8 cellular contexts compared by ENCODE assay signal in the genomic region with DNA sequence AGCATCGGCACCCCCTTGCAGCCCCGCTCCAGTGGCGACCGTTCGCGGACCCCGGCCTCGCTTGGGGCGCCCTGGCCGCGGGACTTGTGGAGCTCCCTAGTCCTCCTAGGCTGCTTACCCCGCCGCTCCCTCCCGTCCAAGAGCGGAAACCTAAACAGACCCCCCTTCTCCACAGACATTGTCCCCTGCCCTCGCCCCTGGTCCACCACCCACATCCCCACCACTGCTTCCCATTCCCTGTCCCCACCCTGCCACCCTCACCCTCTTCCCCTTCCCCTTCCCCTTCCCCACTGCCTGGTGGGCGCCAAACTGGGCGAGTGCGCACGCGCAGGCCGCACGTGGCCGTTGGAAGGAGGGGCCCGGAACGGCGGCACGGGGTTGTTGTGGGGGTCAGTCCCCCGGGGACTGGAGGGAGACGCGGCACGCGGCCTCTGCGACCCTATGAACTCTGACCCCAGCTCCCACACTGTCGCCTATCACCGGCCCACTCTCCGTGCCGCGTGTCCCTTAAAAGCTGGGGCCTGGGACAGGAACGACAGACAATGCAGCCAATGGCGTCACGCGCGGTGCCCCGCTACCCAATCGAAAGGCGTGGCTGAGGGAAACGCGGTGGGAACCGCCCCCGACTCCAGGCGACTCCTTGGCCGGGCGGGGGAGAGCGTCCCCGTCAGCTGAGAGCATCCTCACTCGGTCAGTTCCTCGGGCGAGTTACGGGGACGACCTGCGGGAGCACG. TPM values are rescaled to one million over a fixed set of nuclear protein-coding genes. Genes with fewer than 3 reads are reported as not detected.
DNase-seq lines count a peak whose midpoint lies in the region; ATAC-seq and TF ChIP-seq lines count a peak whose summit lies in the region.

TSS of gene SNX32 (plus strand) at position 667 of the 734 bp plus-strand sequence. CDS start 103 bp downstream, outside the sequence.

- no TSS peak for BruUV-seq in IMR-90 (replicated peaks; lab: Mats Ljungman, UMichigan)

- H4K20me1 ChIP-seq in IMR-90 (ENCODE audit: insufficient read depth, low read length): no peaks in the 10 kb centered on the region
- no peaks in the 10 kb centered on the region for H4K20me1 ChIP-seq in neural progenitor cell (ENCODE audit: low read depth)

- no peaks in the 10 kb centered on the region for H3K9me3 Mint-ChIP-seq in CD8-positive, alpha-beta memory T cell
- peaks cover 2% of the 10 kb centered on the region for H3K9me3 Mint-ChIP-seq in neural progenitor cell
- peaks cover 0 to 5% of the 10 kb centered on the region in 2 donors for H3K9me3 Mint-ChIP-seq in stimulated activated naive CD8-positive, alpha-beta T cell treated with anti-CD3 and anti-CD28 coated beads, Interleukin-15, amount 100 ng/mL, for 72 hours

- intact Hi-C loops in IMR-90 (cut with micrococcal nuclease): no loop called here

- peaks cover 31% of the 10 kb centered on the region for H3F3A ChIP-seq in neural progenitor cell (ENCODE audit: low read depth)

- no peak for TF ChIP-seq RAD21 in IMR-90 (IDR thresholded peaks at IDR 0.05; ENCODE audit: low read length)

- ATAC-seq in IMR-90 (ENCODE audit: low read depth): peak; percentile 100
- ATAC-seq in stimulated activated naive CD8-positive, alpha-beta T cell treated with anti-CD3 and anti-CD28 coated beads, Interleukin-15, amount 100 ng/mL, for 72 hours: peak; percentile 99

- H3K79me2 ChIP-seq in neural progenitor cell (ENCODE audit: low read depth): peaks cover 4% of the 10 kb centered on the region

- CTCF ChIA-PET in CD8-positive, alpha-beta memory T cell (lab: Charles Lee): interaction anchor here (1.0 to 3.4 kb wide), 10 partner anchors 15 to 122 kb away, joined by 3 to 17 read pairs (median 8); partner anchors contain the start of genes AP5B1, CCDC85B, FIBP and KAT5
- CTCF ChIA-PET in IMR-90 (lab: Yijun Ruan, JAX): no interaction called here

- H2AFZ ChIP-seq in IMR-90 (replicated peaks; ENCODE audit: low read length, poor library complexity) (peak within 1 kb of the TSS; percentile 98), neural progenitor cell (replicated peaks) (peak within 1 kb of the TSS; percentile 55)

- H2BK15ac ChIP-seq in IMR-90 (ENCODE audit: low read depth, low read length): peak within 1 kb of the TSS; percentile 64; the same call in 1 of the 3 replicates

- H4K8ac ChIP-seq in IMR-90 (ENCODE audit: low read depth in 2 of 2, low read length in 2 of 2): peak within 1 kb of the TSS; percentile 72 to 98

- H3K4me2 ChIP-seq in IMR-90 (ENCODE audit: low read depth, low read length) (peak within 1 kb of the TSS; percentile 84), neural progenitor cell (peak within 1 kb of the TSS; percentile 85)

- TF ChIP-seq POLR2A in IMR-90 (IDR thresholded peaks at IDR 0.05; ENCODE audit: low read depth, low read length) (no peak), Peyer's patch (IDR thresholded peaks at IDR 0.05) (no peak)

- H3K4me1 Mint-ChIP-seq in CD8-positive, alpha-beta memory T cell: peaks cover 8 to 14% (median 13%) of the 10 kb centered on the region in 3 donors
- peaks cover 8% of the 10 kb centered on the region for H3K4me1 Mint-ChIP-seq in neural progenitor cell
- H3K4me1 Mint-ChIP-seq in stimulated activated naive CD8-positive, alpha-beta T cell treated with anti-CD3 and anti-CD28 coated beads, Interleukin-15, amount 100 ng/mL, for 72 hours: peaks cover 24% of the 10 kb centered on the region

- H3K36me3 ChIP-seq in CD8-positive, alpha-beta memory T cell (ENCODE audit: insufficient read depth, low read length): no peaks in the 10 kb centered on the region
- H3K36me3 ChIP-seq in IMR-90 (ENCODE audit: control insufficient read depth, insufficient read depth, low read length): no peaks in the 10 kb centered on the region
- H3K36me3 ChIP-seq in Peyer's patch: no peaks in the 10 kb centered on the region
- no peaks in the 10 kb centered on the region for H3K36me3 ChIP-seq in neural progenitor cell

- H4K5ac ChIP-seq in IMR-90 (ENCODE audit: low read depth, low read length): peak within 1 kb of the TSS; percentile 69

- peaks cover 0 to 2% of the 10 kb centered on the region in 2 donors for H3K27me3 Mint-ChIP-seq in CD8-positive, alpha-beta memory T cell
- peaks cover 13% of the 10 kb centered on the region for H3K27me3 Mint-ChIP-seq in neural progenitor cell (ENCODE audit: insufficient read depth, low read depth)
- peaks cover 12% of the 10 kb centered on the region for H3K27me3 Mint-ChIP-seq in stimulated activated naive CD8-positive, alpha-beta T cell treated with anti-CD3 and anti-CD28 coated beads, Interleukin-15, amount 100 ng/mL, for 72 hours

- DNase-seq in CD8-positive, alpha-beta memory T cell: peak; percentile 90 to 94 (median 91)
- DNase-seq in GM20000 (ENCODE audit: low spot score) (peak; percentile 98), IMR-90 (peak; percentile 90), Peyer's patch (peak; percentile 93 to 98 (median 98)), foreskin melanocyte (peak; percentile 90), neural progenitor cell (ENCODE audit: low spot score) (peak; percentile 97)
- peak; percentile 91 for DNase-seq in activated effector memory CD4-positive, alpha-beta T cell treated with Interleukin-2 at 50 U/mL for 16 hours
- DNase-seq in stimulated activated naive CD8-positive, alpha-beta T cell treated with anti-CD3 and anti-CD28 coated beads, Interleukin-15, amount 100 ng/mL, for 72 hours: peak; percentile 95 to 97

- H3K27ac Mint-ChIP-seq in CD8-positive, alpha-beta memory T cell: peak within 1 kb of the TSS in 6 of 8 donors; percentile 15 to 79 (median 67)
- peak within 1 kb of the TSS; percentile 65 for H3K27ac Mint-ChIP-seq in neural progenitor cell
- H3K27ac Mint-ChIP-seq in stimulated activated naive CD8-positive, alpha-beta T cell treated with anti-CD3 and anti-CD28 coated beads, Interleukin-15, amount 100 ng/mL, for 72 hours: no peak within 1 kb of the TSS

- peak within 1 kb of the TSS; percentile 66; the same call in 1 of the 2 replicates for H4K91ac ChIP-seq in IMR-90 (ENCODE audit: insufficient read depth, low read depth, low read length)

- H3K9ac ChIP-seq in IMR-90 (ENCODE audit: low read depth, low read length): peak within 1 kb of the TSS; percentile 59
- H3K9ac ChIP-seq in neural progenitor cell: no peak within 1 kb of the TSS

- peak within 1 kb of the TSS; percentile 32; the same call in 1 of the 2 replicates for H2BK20ac ChIP-seq in IMR-90 (ENCODE audit: low read depth, low read length)

- H3K79me1 ChIP-seq in IMR-90 (ENCODE audit: low read depth in 1 of 2, low read length in 2 of 2): peaks cover 6 to 12% of the 10 kb centered on the region in 2 experiments; a peak in 2 of 4 replicates

- H2BK5ac ChIP-seq in IMR-90 (ENCODE audit: low read depth, low read length, poor library complexity, severe bottlenecking): peak within 1 kb of the TSS; percentile 71

- H3K9me1 ChIP-seq in IMR-90 (ENCODE audit: insufficient read depth, low read length): peaks cover 21% of the 10 kb centered on the region

- H3K4me3 ChIP-seq in CD8-positive, alpha-beta memory T cell (ENCODE audit: low read length): peak within 1 kb of the TSS; percentile 57
- H3K4me3 ChIP-seq in IMR-90 (ENCODE audit: insufficient read depth, low read depth, low read length) (peak within 1 kb of the TSS; percentile 57), Peyer's patch (peak within 1 kb of the TSS; percentile 42 to 60 (median 58)), neural progenitor cell (peak within 1 kb of the TSS; percentile 51)

- peak within 1 kb of the TSS; percentile 96 for H2AK9ac ChIP-seq in IMR-90 (replicated peaks; ENCODE audit: low read depth, low read length, poor library complexity)

- peak within 1 kb of the TSS; percentile 85 for H2AK5ac ChIP-seq in IMR-90 (ENCODE audit: low read depth, low read length)

- no peaks in the 10 kb centered on the region for H3K27me3 ChIP-seq in CD8-positive, alpha-beta memory T cell (ENCODE audit: insufficient read depth, low read length, poor library complexity, severe bottlenecking)
- peaks cover 16% of the 10 kb centered on the region for H3K27me3 ChIP-seq in IMR-90 (ENCODE audit: control insufficient read depth, insufficient read depth, low read length)
- H3K27me3 ChIP-seq in Peyer's patch: no peaks in the 10 kb centered on the region
- H3K27me3 ChIP-seq in neural progenitor cell: peaks cover 18% of the 10 kb centered on the region

- dilution Hi-C loops in IMR-90 (cut with HindIII; ENCODE audit: low sequenced_read_pairs, unreplicated experiment): no loop called here

- POLR2A ChIA-PET in CD8-positive, alpha-beta memory T cell (lab: Charles Lee): interaction anchor here (0.5 to 1.8 kb wide), 9 partner anchors 11 to 180 kb away, joined by 3 to 7 read pairs (median 3); partner anchors contain the start of genes CFL1, KAT5 and MUS81
- POLR2A ChIA-PET in IMR-90 (lab: Charles Lee; ENCODE audit: unreplicated experiment): interaction anchor here (0.5 kb wide), 1 partner anchor 179 kb away, joined by 7 read pairs; no protein-coding TSS in a partner anchor

- no peaks in the 10 kb centered on the region for H3K36me3 Mint-ChIP-seq in CD8-positive, alpha-beta memory T cell
- no peaks in the 10 kb centered on the region for H3K36me3 Mint-ChIP-seq in neural progenitor cell

- H3K9me3 ChIP-seq in CD8-positive, alpha-beta memory T cell (ENCODE audit: low read length): no peaks in the 10 kb centered on the region
- H3K9me3 ChIP-seq in IMR-90 (ENCODE audit: control insufficient read depth, insufficient read depth, low read length): no peaks in the 10 kb centered on the region
- no peaks in the 10 kb centered on the region for H3K9me3 ChIP-seq in Peyer's patch
- H3K9me3 ChIP-seq in neural progenitor cell (ENCODE audit: low read depth): no peaks in the 10 kb centered on the region

- H3K4ac ChIP-seq in IMR-90 (ENCODE audit: low read depth, low read length): peak within 1 kb of the TSS; percentile 81

- in situ Hi-C loops in IMR-90 (cut with MboI; ENCODE audit: low sequenced_read_pairs): no loop called here

- no peak within 1 kb of the TSS for H3K27ac ChIP-seq in CD8-positive, alpha-beta memory T cell (ENCODE audit: low read depth, low read length)
- peak within 1 kb of the TSS; percentile 28; the same call in 1 of the 2 replicates for H3K27ac ChIP-seq in IMR-90 (ENCODE audit: insufficient read depth, low read length)
- H3K27ac ChIP-seq in Peyer's patch: peak within 1 kb of the TSS in 3 of 4 donors; percentile 16 to 72 (median 44)
- no peak within 1 kb of the TSS for H3K27ac ChIP-seq in neural progenitor cell

- H3K23ac ChIP-seq in IMR-90 (ENCODE audit: low read depth, low read length): peak within 1 kb of the TSS; percentile 86

- H3K18ac ChIP-seq in IMR-90 (ENCODE audit: low read depth, low read length): peak within 1 kb of the TSS; percentile 63

- H3K14ac ChIP-seq in IMR-90 (replicated peaks; ENCODE audit: low read depth, low read length): peak within 1 kb of the TSS; percentile 81

- TF ChIP-seq CTCF in GM20000 (IDR thresholded peaks at IDR 0.05; ENCODE audit: extremely low read depth, missing control alignments): no peak
- TF ChIP-seq CTCF in IMR-90 (conservative IDR thresholded peaks at IDR 0.05; ENCODE audit: low read depth, low read length): no peak
- no peak for TF ChIP-seq CTCF in Peyer's patch (IDR thresholded peaks at IDR 0.05)
- TF ChIP-seq CTCF in neural progenitor cell (IDR thresholded peaks at IDR 0.05): no peak

- H3K4me1 ChIP-seq in CD8-positive, alpha-beta memory T cell (ENCODE audit: insufficient read depth, low read length): peaks cover 16% of the 10 kb centered on the region
- H3K4me1 ChIP-seq in IMR-90 (ENCODE audit: control insufficient read depth, insufficient read depth, low read length): peaks cover 3% of the 10 kb centered on the region
- H3K4me1 ChIP-seq in Peyer's patch: peaks cover 0 to 9% (median 3%) of the 10 kb centered on the region in 4 donors
- H3K4me1 ChIP-seq in neural progenitor cell: peaks cover 9% of the 10 kb centered on the region

- WGBS in IMR-90 (ENCODE audit: extremely low coverage in 2 of 2, insufficient read length in 1 of 2), 2 experiments: 2% methylated on average over 34 of the region's 63 CpGs; no CpG with 5 or more reads in 1 of the 2 experiments

- H3K4me3 Mint-ChIP-seq in CD8-positive, alpha-beta memory T cell: no peak within 1 kb of the TSS
- no peak within 1 kb of the TSS for H3K4me3 Mint-ChIP-seq in neural progenitor cell
- H3K4me3 Mint-ChIP-seq in stimulated activated naive CD8-positive, alpha-beta T cell treated with anti-CD3 and anti-CD28 coated beads, Interleukin-15, amount 100 ng/mL, for 72 hours: no peak within 1 kb of the TSS

- peak within 1 kb of the TSS; percentile 36; the same call in 1 of the 2 replicates for H3K56ac ChIP-seq in IMR-90 (ENCODE audit: extremely low read depth, insufficient read depth, low read length)

- H2BK120ac ChIP-seq in IMR-90 (ENCODE audit: low read depth, low read length): peak within 1 kb of the TSS; percentile 63; the same call in 1 of the 2 replicates

RNA-seq across cellular contexts. Expression of gene SNX32, which starts in this region (rescaled TPM):
- total RNA-seq in CD8-positive, alpha-beta memory T cell: 1 to 10 TPM; 2.0 to 2.8 TPM
- 0.77 TPM for polyA plus RNA-seq in CD8-positive, alpha-beta memory T cell
- total RNA-seq in IMR-90 (2012; rRNA removed) (0.36 TPM in 1 of 2 replicates, not detected in the other), Peyer's patch (1 to 10 TPM in 3 of 4 donors, not detected in 1; 1.7 to 6.7 (median 6.4) TPM), neural progenitor cell (ENCODE audit: low replicate concordance) (1.4 and 3.0 TPM in 2 replicates)
- polyA plus RNA-seq in IMR-90 (2012; rRNA removed): 0.69 and 0.79 TPM in 2 replicates
- 0.08 and 0.46 TPM in 2 replicates for polyA plus RNA-seq in IMR-90 (2012; cell fraction: cytosol; rRNA removed)
- 5.7 and 6.5 TPM in 2 replicates for polyA plus RNA-seq in IMR-90 (2012; cell fraction: nucleus; rRNA removed; ENCODE audit: low replicate concordance)

Comparison
In these comparisons a context has a peak if more than half of its experiments do, and no peak if none do; other contexts are left out.
1. H3K27ac ChIP-seq: peak in IMR-90 (single experiment) and Peyer's patch (3 of 4); none in CD8-positive, alpha-beta memory T cell (single experiment) and neural progenitor cell (single experiment).
2. H3K27ac Mint-ChIP-seq: peak in CD8-positive, alpha-beta memory T cell (6 of 8) and neural progenitor cell (single experiment); none in stimulated activated naive CD8-positive, alpha-beta T cell treated with anti-CD3 and anti-CD28 coated beads, Interleukin-15, amount 100 ng/mL, for 72 hours (0 of 2).
3. Peak in every context shown above with its lines, with median percentiles within 50 percentile points of each other: DNase-seq and H3K4me3 ChIP-seq.